ENCODE assay signal across 26 cellular contexts in genomic region chr19:48627865-48628314, GRCh38. TPM values are rescaled to one million over a fixed set of nuclear protein-coding genes. Genes with fewer than 3 reads are reported as not detected.
DNase-seq lines count a peak whose midpoint lies in the region; ATAC-seq, FAIRE-seq and TF ChIP-seq lines count a peak whose summit lies in the region.
"Had no signal": no experiment of that assay in that cellular context is flagged by ENCODE, and none has a peak within 500 bp of the region (broad histone marks: within the 10 kb centered on the region; RNA-seq: fewer than 3 reads in every experiment).

No MANE protein-coding gene starts in this region.

- no peaks in the 10 kb centered on the region for H3K27me3 ChIP-seq in body of pancreas
- H3K27me3 ChIP-seq: BLaER1 treated with 17β-estradiol and CSF1 and Interleukin-3, amounts not matched to agents 10 nM and 100 nM; cardiac muscle cell; right lobe of liver had no signal

- WGBS in body of pancreas, 2 donors, result 71 to 86% methylated on average over 5 to 13 of the region's 17 CpGs

- H3K9ac ChIP-seq in kidney (ENCODE audit: low read length in 2 of 2), result no peak overlapping the region
- H3K9ac ChIP-seq: parathyroid adenoma had no signal

- no peak for TF ChIP-seq POLR2A in NB4 (IDR thresholded peaks at IDR 0.05; ENCODE audit: extremely low read depth, insufficient read length)
- TF ChIP-seq POLR2A in body of pancreas (IDR thresholded peaks at IDR 0.05), result no peak

- H3K27ac ChIP-seq in 22Rv1, result peak overlapping the region; percentile 100; the same call in 1 of the 2 replicates
- H3K27ac ChIP-seq in kidney (ENCODE audit: low read depth in 2 of 2, low read length in 2 of 2), result no peak overlapping the region
- H3K27ac ChIP-seq in body of pancreas, result no peak overlapping the region
- H3K27ac ChIP-seq: cardiac muscle cell, parathyroid adenoma, right lobe of liver had no signal

- TF ChIP-seq CTCF in 22Rv1 (IDR thresholded peaks at IDR 0.05) (no peak), NB4 (IDR thresholded peaks at IDR 0.05; ENCODE audit: low read depth, low read length) (no peak), kidney (IDR thresholded peaks at IDR 0.05; ENCODE audit: borderline replicate concordance, extremely low read depth, insufficient read depth) (no peak), body of pancreas (IDR thresholded peaks at IDR 0.05) (no peak)

- DNase-seq in NB4 (ENCODE audit: low read depth) (peak; percentile 38), kidney (peak; percentile 77), posterior vena cava (ENCODE audit: low spot score) (peak; percentile 79), KG1 (lab: John Stamatoyannopoulos, UW) (no peak), amygdala (lab: John Stamatoyannopoulos, UW) (no peak), body of pancreas (no peak)
- DNase-seq in activated T-cell treated with anti-CD3 and anti-CD28 coated beads, Interleukin-2, amount 50 U/mL, for 48 hours, result no peak
- DNase-seq: activated naive CD4-positive, alpha-beta T cell treated with anti-CD3 and anti-CD28 coated beads, Interleukin-2, amount 50 U/mL, for 16 hours; activated T-cell treated with anti-CD3 and anti-CD28 coated beads, Interleukin-2, amount 50 U/mL, for 72 hours; COR-L47; DMS79; GF-D8; GOT3; Kasumi-1; naive thymus-derived CD8-positive, alpha-beta T cell; NCI-H187 treated with DMSO at 0.1 percent for 48 hours; NCI-H526; stimulated activated CD4-positive, alpha-beta T cell treated with anti-CD3 and anti-CD28 coated beads, Interleukin-15, amount 100 ng/mL, for 24 hours had no signal

- FAIRE-seq in kidney (lab: Jason Lieb, UNC), result no peak
- FAIRE-seq: GM18507, HTR-8/SVneo had no signal

- no peak overlapping the region for H3K4me3 ChIP-seq in NB4 (ENCODE audit: low read depth, low read length)
- H3K4me3 ChIP-seq in kidney (ENCODE audit: low read length in 2 of 2), result no peak overlapping the region
- H3K4me3 ChIP-seq in body of pancreas, result no peak overlapping the region
- H3K4me3 ChIP-seq: BLaER1 treated with 17β-estradiol and CSF1 and Interleukin-3, amounts not matched to agents 10 nM and 100 nM; cardiac muscle cell; right lobe of liver had no signal

- ATAC-seq in body of pancreas, result no peak
- ATAC-seq: naive thymus-derived CD8-positive, alpha-beta T cell; Panc1 had no signal

- H3K4me1 ChIP-seq in kidney (ENCODE audit: control insufficient read depth in 1 of 2, insufficient read depth in 1 of 2, low read depth in 1 of 2, low read length in 2 of 2) (peaks cover 14 to 25% of the 10 kb centered on the region in 2 donors), body of pancreas (peaks cover 31% of the 10 kb centered on the region)

- H3K9me3 ChIP-seq in kidney (ENCODE audit: control insufficient read depth in 1 of 2, low read length in 2 of 2) (no peaks in the 10 kb centered on the region), body of pancreas (no peaks in the 10 kb centered on the region)
- H3K9me3 ChIP-seq: BLaER1 treated with 17β-estradiol and CSF1 and Interleukin-3, amounts not matched to agents 10 nM and 100 nM; right lobe of liver had no signal

- intact Hi-C loops in kidney (cut with DNase I) (no loop called here), posterior vena cava (cut with DNase I) (no loop called here), body of pancreas (cut with DNase I) (no loop called here)

- H3K36me3 ChIP-seq in kidney (ENCODE audit: control insufficient read depth in 1 of 2, insufficient read depth in 2 of 2, low read length in 2 of 2) (peaks cover 3 to 6% of the 10 kb centered on the region in 2 donors), body of pancreas (replicated peaks in 1 of 2; ENCODE audit: insufficient read depth in 1 of 2, low read depth in 2 of 2) (no peaks in the 10 kb centered on the region)
- H3K36me3 ChIP-seq: cardiac muscle cell, right lobe of liver had no signal

RNA-seq across cellular contexts. Expression of gene SPHK2, which starts 8.6 kb away (rescaled TPM):
- total RNA-seq in kidney (23.3 TPM), posterior vena cava (10 to 100 TPM in 1 of 2 donors, 1 to 10 TPM in 1; 8.5 to 12.1 TPM), body of pancreas (10 to 100 TPM in 1 of 2 donors, 1 to 10 TPM in 1; 8.3 to 37.6 TPM)
- 37.2 TPM for polyA plus RNA-seq in kidney (ENCODE audit: insufficient read depth, low read depth, low replicate concordance)

RNA-seq across cellular contexts. Expression of gene RPL18, which starts 8.9 kb away (rescaled TPM):
- 986 TPM for total RNA-seq in kidney
- 1,596 TPM for polyA plus RNA-seq in kidney (ENCODE audit: insufficient read depth, low read depth, low replicate concordance)
- 100 to 1,000 TPM; 746 to 777 TPM for total RNA-seq in posterior vena cava
- total RNA-seq in body of pancreas, result 1,000 to 10,000 TPM; 2,402 to 3,112 TPM

RNA-seq across cellular contexts. Expression of gene DBP, which starts 9.3 kb away (rescaled TPM):
- total RNA-seq in kidney, result 14.5 TPM
- 20.4 TPM for polyA plus RNA-seq in kidney (ENCODE audit: insufficient read depth, low read depth, low replicate concordance)
- 1 to 10 TPM; 1.8 to 3.6 TPM for total RNA-seq in posterior vena cava
- 1 to 10 TPM; 2.0 to 4.9 TPM for total RNA-seq in body of pancreas

RNA-seq across cellular contexts. Expression of gene FAM83E, which starts 13.0 kb away (rescaled TPM):
- total RNA-seq in kidney (15.9 TPM), posterior vena cava (not detected), body of pancreas (1 to 10 TPM in 1 of 2 donors, under 1 TPM in 1; 0.33 to 4.2 TPM)
- 0.41 TPM for polyA plus RNA-seq in kidney (ENCODE audit: insufficient read depth, low read depth, low replicate concordance)
- polyA plus RNA-seq: cardiac muscle cell; naive thymus-derived CD8-positive, alpha-beta T cell had no signal

RNA-seq across cellular contexts. Expression of gene CA11, which starts 18.1 kb away (rescaled TPM):
- total RNA-seq in kidney, result 11.6 TPM
- polyA plus RNA-seq in kidney (ENCODE audit: insufficient read depth, low read depth, low replicate concordance), result 42.3 TPM
- 1 to 10 TPM; 4.8 to 5.7 TPM for total RNA-seq in posterior vena cava
- 1 to 10 TPM in 1 of 2 donors, not detected in 1; 2.9 TPM for total RNA-seq in body of pancreas

Comparison
In these comparisons a context has a peak if more than half of its experiments do, and no peak if none do; other contexts are left out.
1. DNase-seq: peak in NB4 (single experiment), kidney (single experiment) and posterior vena cava (single experiment); none in KG1 (single experiment), amygdala (0 of 56), activated T-cell treated with anti-CD3 and anti-CD28 coated beads, Interleukin-2, amount 50 U/mL, for 48 hours (0 of 2) and body of pancreas (0 of 4).